Comparison of ENCODE assay signal across 9 cellular contexts in the genomic region with DNA sequence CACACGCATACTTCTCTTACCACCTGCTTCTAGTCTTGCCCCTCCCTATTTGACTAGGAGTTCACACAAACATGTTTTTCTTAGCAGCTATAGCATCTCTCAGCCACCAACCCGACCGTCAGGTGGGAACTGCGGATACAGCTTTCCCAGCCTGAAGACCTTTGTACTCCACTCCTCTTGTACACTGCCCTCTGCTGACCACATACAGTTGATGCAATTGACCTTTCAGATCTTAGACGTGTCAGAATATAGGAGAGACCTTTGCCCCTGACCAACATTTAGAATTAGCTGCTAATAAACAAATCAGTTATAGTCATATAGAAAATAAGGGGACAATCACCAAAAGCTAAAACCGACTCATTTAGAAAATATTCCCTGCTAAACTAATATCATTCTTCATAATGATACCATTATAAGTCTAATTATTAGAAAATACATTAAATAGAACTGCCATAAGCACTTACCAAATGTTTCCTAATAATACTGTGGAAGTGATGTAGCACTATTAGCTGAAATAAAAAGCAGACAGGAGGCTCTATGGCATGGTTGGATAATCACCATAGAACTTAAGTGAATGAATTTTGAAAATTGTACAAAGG.
DNase-seq lines count a peak whose midpoint lies in the region; ATAC-seq and TF ChIP-seq lines count a peak whose summit lies in the region.
"Had no signal": no experiment of that assay in that cellular context is flagged by ENCODE, and none has a peak within 500 bp of the region (broad histone marks: within the 10 kb centered on the region; RNA-seq: fewer than 3 reads in every experiment).

No MANE protein-coding gene starts in this region.

- H3K27me3 Mint-ChIP-seq in activated T-helper 1 cell treated with anti-CD3 and anti-CD28 coated beads, Interleukin-12 subunit alpha, Interleukin-12 subunit beta, Interleukin-2, Interleukin-4 antibody, amounts not matched to agents 30 ng/mL and 10 ng/mL and 1 ng/mL, durations not matched to agents 14 hours and 24 hours and 36 hours (ENCODE audit: insufficient read depth): peaks cover 5% of the 10 kb centered on the region

- H3K36me3 Mint-ChIP-seq in activated T-helper 1 cell treated with anti-CD3 and anti-CD28 coated beads, Interleukin-12 subunit alpha, Interleukin-12 subunit beta, Interleukin-2, Interleukin-4 antibody, amounts not matched to agents 30 ng/mL and 10 ng/mL and 1 ng/mL, durations not matched to agents 14 hours and 24 hours and 36 hours (ENCODE audit: low read depth): no peaks in the 10 kb centered on the region

- no peak overlapping the region for H3K4me3 Mint-ChIP-seq in activated T-helper 1 cell treated with anti-CD3 and anti-CD28 coated beads, Interleukin-12 subunit alpha, Interleukin-12 subunit beta, Interleukin-2, Interleukin-4 antibody, amounts not matched to agents 30 ng/mL and 10 ng/mL and 1 ng/mL, durations not matched to agents 14 hours and 24 hours and 36 hours

- no peaks in the 10 kb centered on the region for H3K9me3 Mint-ChIP-seq in activated T-helper 1 cell treated with anti-CD3 and anti-CD28 coated beads, Interleukin-12 subunit alpha, Interleukin-12 subunit beta, Interleukin-2, Interleukin-4 antibody, amounts not matched to agents 30 ng/mL and 10 ng/mL and 1 ng/mL, durations not matched to agents 14 hours and 24 hours and 36 hours

- peaks cover 8% of the 10 kb centered on the region for H3K4me1 Mint-ChIP-seq in activated T-helper 1 cell treated with anti-CD3 and anti-CD28 coated beads, Interleukin-12 subunit alpha, Interleukin-12 subunit beta, Interleukin-2, Interleukin-4 antibody, amounts not matched to agents 30 ng/mL and 10 ng/mL and 1 ng/mL, durations not matched to agents 14 hours and 24 hours and 36 hours (ENCODE audit: low read depth)

- no peak overlapping the region for H3K27ac ChIP-seq in C4-2B
- H3K27ac ChIP-seq: SK-N-MC had no signal

- TF ChIP-seq CTCF in C4-2B (conservative IDR thresholded peaks at IDR 0.05): peak; percentile 85

- peak; percentile 85 for ATAC-seq in GM18873 (IDR thresholded peaks at IDR 0.05; ENCODE audit: low FRiP score, unreplicated experiment)
- peak; percentile 89 for ATAC-seq in HG02973 (IDR thresholded peaks at IDR 0.05; ENCODE audit: unreplicated experiment)

- no peak overlapping the region for H3K27ac Mint-ChIP-seq in activated T-helper 1 cell treated with anti-CD3 and anti-CD28 coated beads, Interleukin-12 subunit alpha, Interleukin-12 subunit beta, Interleukin-2, Interleukin-4 antibody, amounts not matched to agents 30 ng/mL and 10 ng/mL and 1 ng/mL, durations not matched to agents 14 hours and 24 hours and 36 hours

- DNase-seq in NCI-H1417 treated with DMSO at 0.1 percent for 48 hours (lab: John Stamatoyannopoulos, UW): peak; percentile 9
- DNase-seq in SKM-1 treated with dmso at 0.1 percent for 144 hours (lab: John Stamatoyannopoulos, UW; ENCODE audit: unreplicated experiment): peak; percentile 58
- DNase-seq in germinal center (ENCODE audit: low spot score): peak; percentile 44
- DNase-seq in putamen (ENCODE audit: low spot score): peak; percentile 16
- DNase-seq in activated T-helper 1 cell treated with anti-CD3 and anti-CD28 coated beads, Interleukin-12 subunit alpha, Interleukin-12 subunit beta, Interleukin-2, Interleukin-4 antibody, amounts not matched to agents 30 ng/mL and 10 ng/mL and 1 ng/mL, durations not matched to agents 14 hours and 24 hours and 36 hours (ENCODE audit: low spot score): no peak

- intact Hi-C loops in activated T-helper 1 cell treated with anti-CD3 and anti-CD28 coated beads, Interleukin-12 subunit alpha, Interleukin-12 subunit beta, Interleukin-2, Interleukin-4 antibody, amounts not matched to agents 30 ng/mL and 10 ng/mL and 1 ng/mL, durations not matched to agents 14 hours and 24 hours and 36 hours (cut with micrococcal nuclease): no loop called here
